9 cellular contexts compared by ENCODE assay signal in genomic region chr3:52820741-52821140, GRCh38. TPM values are rescaled to one million over a fixed set of nuclear protein-coding genes. Genes with fewer than 3 reads are reported as not detected.
DNase-seq lines count a peak whose midpoint lies in the region; ATAC-seq, FAIRE-seq and TF ChIP-seq lines count a peak whose summit lies in the region.
"Had no signal": no experiment of that assay in that cellular context is flagged by ENCODE, and none has a peak within 500 bp of the region (broad histone marks: within the 10 kb centered on the region; RNA-seq: fewer than 3 reads in every experiment).

No MANE protein-coding gene starts in this region.

- intact Hi-C loops in left lung (cut with DNase I), result no loop called here

- no peak overlapping the region for H3K4me3 ChIP-seq in HEK293 (ENCODE audit: low read depth, low read length)
- H3K4me3 ChIP-seq in left lung, result no peak overlapping the region
- H3K4me3 ChIP-seq: SJSA1 had no signal

- no peaks in the 10 kb centered on the region for H3K9me3 Mint-ChIP-seq in activated naive CD4-positive, alpha-beta T cell treated with anti-CD3 and anti-CD28 coated beads, Interleukin-2, amount 10 ng/mL, durations not matched to agents 7 days and 5 days

- H3K4me1 ChIP-seq in HEK293 (ENCODE audit: control insufficient read depth, insufficient read depth, low read length) (no peaks in the 10 kb centered on the region), left lung (no peaks in the 10 kb centered on the region)
- H3K4me1 ChIP-seq: SJSA1 had no signal

- H3K36me3 Mint-ChIP-seq in activated naive CD4-positive, alpha-beta T cell treated with anti-CD3 and anti-CD28 coated beads, Interleukin-2, amount 10 ng/mL, durations not matched to agents 7 days and 5 days, result no peaks in the 10 kb centered on the region

- no peak overlapping the region for H3K4me3 Mint-ChIP-seq in activated naive CD4-positive, alpha-beta T cell treated with anti-CD3 and anti-CD28 coated beads, Interleukin-2, amount 10 ng/mL, durations not matched to agents 7 days and 5 days

- H3K4me1 Mint-ChIP-seq in activated naive CD4-positive, alpha-beta T cell treated with anti-CD3 and anti-CD28 coated beads, Interleukin-2, amount 10 ng/mL, durations not matched to agents 7 days and 5 days, result no peaks in the 10 kb centered on the region

- CTCF ChIA-PET in HEK293 (lab: Yijun Ruan, JAX), result interaction anchor here (0.5 to 2.0 kb wide), 13 partner anchors 9 to 1283 kb away, joined by 3 to 8 read pairs (median 4); partner anchors contain the start of gene MUSTN1
- CTCF ChIA-PET in activated naive CD4-positive, alpha-beta T cell treated with anti-CD3 and anti-CD28 coated beads, Interleukin-2, amount 10 ng/mL, durations not matched to agents 7 days and 5 days (lab: Charles Lee), result interaction anchor here (0.7 to 2.3 kb wide), 16 partner anchors 8 to 351 kb away, joined by 3 to 9 read pairs (median 3); partner anchors contain the start of gene MUSTN1

- no peaks in the 10 kb centered on the region for H3K27me3 ChIP-seq in left lung
- H3K27me3 ChIP-seq: SJSA1 had no signal

- FAIRE-seq in D721Med (lab: Jason Lieb, UNC), result no peak

- ATAC-seq in left lung, result peak; percentile 61
- ATAC-seq in HG02763 (IDR thresholded peaks at IDR 0.05; ENCODE audit: unreplicated experiment), result no peak
- no peak for ATAC-seq in HG03280 (IDR thresholded peaks at IDR 0.05; ENCODE audit: unreplicated experiment)
- no peak for ATAC-seq in HG02610 (IDR thresholded peaks at IDR 0.05; ENCODE audit: unreplicated experiment)

- DNase-seq in D721Med (ENCODE audit: insufficient read length, low spot score) (peak; percentile 56), left lung (no peak), AML-193 (lab: John Stamatoyannopoulos, UW) (no peak)
- peak; percentile 44 for DNase-seq in activated naive CD4-positive, alpha-beta T cell treated with anti-CD3 and anti-CD28 coated beads, Interleukin-2, amount 10 ng/mL, durations not matched to agents 7 days and 5 days

- no peaks in the 10 kb centered on the region for H3K27me3 Mint-ChIP-seq in activated naive CD4-positive, alpha-beta T cell treated with anti-CD3 and anti-CD28 coated beads, Interleukin-2, amount 10 ng/mL, durations not matched to agents 7 days and 5 days

- H3K9me3 ChIP-seq in HEK293 (ENCODE audit: control insufficient read depth, insufficient read depth, low read depth, low read length) (no peaks in the 10 kb centered on the region), left lung (no peaks in the 10 kb centered on the region)
- H3K9me3 ChIP-seq: SJSA1 had no signal

- no peak overlapping the region for H3K27ac Mint-ChIP-seq in activated naive CD4-positive, alpha-beta T cell treated with anti-CD3 and anti-CD28 coated beads, Interleukin-2, amount 10 ng/mL, durations not matched to agents 7 days and 5 days

- H3K36me3 ChIP-seq in HEK293 (ENCODE audit: control insufficient read depth in 2 of 2, insufficient read depth in 1 of 2, low read length in 2 of 2), result peaks cover 0 to 4% of the 10 kb centered on the region in 2 experiments; a peak in 1 of 3 replicates
- peaks cover 0 to 27% of the 10 kb centered on the region in 2 donors for H3K36me3 ChIP-seq in left lung
- H3K36me3 ChIP-seq: SJSA1 had no signal

- POLR2A ChIA-PET in HEK293 (lab: Yijun Ruan, JAX), result no interaction called here

- no peak overlapping the region for H3K27ac ChIP-seq in HEK293 (ENCODE audit: extremely low read depth, low read depth, low read length)
- no peak overlapping the region for H3K27ac ChIP-seq in left lung
- H3K27ac ChIP-seq: SJSA1 had no signal

- TF ChIP-seq CTCF in D721Med (IDR thresholded peaks at IDR 0.05; ENCODE audit: insufficient read depth, missing control alignments), result peak; percentile 58
- peak; percentile 37; the same call in 1 of the 2 replicates for TF ChIP-seq CTCF in HEK293 (tag by site-specific recombination; IDR thresholded peaks at IDR 0.05)
- TF ChIP-seq CTCF in left lung (IDR thresholded peaks at IDR 0.05), result peak; percentile 10 to 35

TF ChIP-seq in HEK293, 187 proteins besides CTCF, POLR2A, EP300 and RAD21:
- TF ChIP-seq IKZF3 (tag by site-specific recombination; IDR thresholded peaks at IDR 0.05) (no peak), TRIM28 (IDR thresholded peaks at IDR 0.05; ENCODE audit: borderline replicate concordance, low read length) (peak; percentile 43; the same call in 1 of the 2 replicates)

RNA-seq across cellular contexts. Expression of gene ITIH4, which starts 9.7 kb away (rescaled TPM):
- 10 to 100 TPM; 10.1 to 10.2 TPM for total RNA-seq in left lung
- total RNA-seq: SJSA1 had no signal

RNA-seq across cellular contexts. Expression of gene MUSTN1, which starts 14.1 kb away (rescaled TPM):
- 1 to 10 TPM; 1.2 to 7.5 TPM for total RNA-seq in left lung
- total RNA-seq: SJSA1 had no signal

RNA-seq across cellular contexts. Expression of gene ITIH3, which starts 26.1 kb away (rescaled TPM):
- 1 to 10 TPM; 1.5 to 3.6 TPM for total RNA-seq in left lung

RNA-seq across cellular contexts. Expression of gene ITIH1, which starts 43.3 kb away (rescaled TPM):
- under 1 TPM in 1 of 2 donors, not detected in 1; 0.18 TPM for total RNA-seq in left lung
- total RNA-seq: SJSA1 had no signal

RNA-seq across cellular contexts. Expression of gene NEK4, which starts 50.0 kb away (rescaled TPM):
- total RNA-seq in left lung, result 10 to 100 TPM; 23.6 to 29.0 TPM

Comparison
In these comparisons a context has a peak if more than half of its experiments do, and no peak if none do; other contexts are left out.
1. DNase-seq: peak in D721Med (single experiment) and activated naive CD4-positive, alpha-beta T cell treated with anti-CD3 and anti-CD28 coated beads, Interleukin-2, amount 10 ng/mL, durations not matched to agents 7 days and 5 days (single experiment); none in left lung (0 of 2) and AML-193 (0 of 2).
2. Peak in every context shown above with its lines, with median percentiles within 50 percentile points of each other: CTCF ChIP-seq.